8 cellular contexts compared by ENCODE assay signal in genomic region chr6:82246802-82247633, GRCh38. TPM values are rescaled to one million over a fixed set of nuclear protein-coding genes. Genes with fewer than 3 reads are reported as not detected.
A peak's percentile ranks its signal among the peaks of the same experiment; 100 is the strongest.
DNase-seq lines count a peak whose midpoint lies in the region; ATAC-seq and TF ChIP-seq lines count a peak whose summit lies in the region.

No MANE protein-coding gene starts in this region.

- H3K18ac ChIP-seq in IMR-90 (ENCODE audit: low read depth, low read length) = peak overlapping the region; percentile 50

- H3K4me2 ChIP-seq in IMR-90 (ENCODE audit: low read depth, low read length) (peak overlapping the region; percentile 88), SU-DHL-6 (ENCODE audit: low read depth, low read length, poor library complexity, severe bottlenecking) (peak overlapping the region; percentile 93)

- H4K20me1 ChIP-seq in IMR-90 (ENCODE audit: insufficient read depth, low read length) (peaks cover 4% of the 10 kb centered on the region; the same call in 1 of the 2 replicates), SU-DHL-6 (ENCODE audit: low read depth, low read length) (no peaks in the 10 kb centered on the region)

- peak overlapping the region; percentile 72 for H3K23ac ChIP-seq in IMR-90 (ENCODE audit: low read depth, low read length)

- TF ChIP-seq POLR2A in IMR-90 (IDR thresholded peaks at IDR 0.05; ENCODE audit: low read depth, low read length) (no peak; the same call in 1 of the 2 replicates), lower leg skin (IDR thresholded peaks at IDR 0.05) (no peak)

- peaks cover 33% of the 10 kb centered on the region for H3K4me1 Mint-ChIP-seq in activated CD8-positive, alpha-beta memory T cell treated with anti-CD3 and anti-CD28 coated beads, Interleukin-2, amount 10 ng/mL, durations not matched to agents 7 days and 5 days

- peak overlapping the region; percentile 94 for H3K56ac ChIP-seq in IMR-90 (ENCODE audit: extremely low read depth, insufficient read depth, low read length)

- no peak for DNase-seq in activated CD8-positive, alpha-beta memory T cell treated with anti-CD3 and anti-CD28 coated beads, Interleukin-2, amount 10 ng/mL, durations not matched to agents 7 days and 5 days
- DNase-seq in activated CD8-positive, alpha-beta memory T cell treated with anti-CD3 and anti-CD28 coated beads for 24 hours = no peak
- DNase-seq in IMR-90 = peak; percentile 30
- peak; percentile 84 for DNase-seq in ecto neural progenitor cell (ENCODE audit: low spot score)
- peak; percentile 44 to 89 for DNase-seq in lower leg skin (ENCODE audit: low spot score in 2 of 2)

- peaks cover 19% of the 10 kb centered on the region for H3K36me3 Mint-ChIP-seq in activated CD8-positive, alpha-beta memory T cell treated with anti-CD3 and anti-CD28 coated beads, Interleukin-2, amount 10 ng/mL, durations not matched to agents 7 days and 5 days

- POLR2A ChIA-PET in IMR-90 (lab: Charles Lee; ENCODE audit: unreplicated experiment) = no interaction called here

- H4K91ac ChIP-seq in IMR-90 (ENCODE audit: insufficient read depth, low read depth, low read length) = peak overlapping the region; percentile 85

- peak overlapping the region; percentile 22; the same call in 1 of the 2 replicates for H2AK5ac ChIP-seq in IMR-90 (ENCODE audit: low read depth, low read length)

- H3K4me3 ChIP-seq in IMR-90 (ENCODE audit: insufficient read depth, low read depth, low read length) = peak overlapping the region; percentile 80
- H3K4me3 ChIP-seq in SU-DHL-6 (ENCODE audit: insufficient read depth, low read length, poor library complexity, severe bottlenecking) = peak overlapping the region; percentile 95
- peak overlapping the region; percentile 96 for H3K4me3 ChIP-seq in lower leg skin (ENCODE audit: low read depth, poor library complexity, severe bottlenecking)
- H3K4me3 ChIP-seq in subcutaneous abdominal adipose tissue (ENCODE audit: low read depth in 1 of 5, low read length in 5 of 5) = peak overlapping the region; percentile 77 to 88 (median 84)

- peak overlapping the region; percentile 90 for H3K27ac Mint-ChIP-seq in activated CD8-positive, alpha-beta memory T cell treated with anti-CD3 and anti-CD28 coated beads, Interleukin-2, amount 10 ng/mL, durations not matched to agents 7 days and 5 days

- peak overlapping the region; percentile 89 for H3K14ac ChIP-seq in IMR-90 (replicated peaks; ENCODE audit: low read depth, low read length)

- H3K36me3 ChIP-seq in IMR-90 (ENCODE audit: control insufficient read depth, insufficient read depth, low read length) = no peaks in the 10 kb centered on the region
- 0 out of 2 replicates have a peak, but pooled peaks cover 7% of the 10 kb centered on the region for H3K36me3 ChIP-seq in SU-DHL-6 (ENCODE audit: low read length)
- H3K36me3 ChIP-seq in subcutaneous abdominal adipose tissue (ENCODE audit: control insufficient read depth in 5 of 5, insufficient read depth in 5 of 5, low read length in 5 of 5) = no peaks in the 10 kb centered on the region

- no peaks in the 10 kb centered on the region for H3K9me3 ChIP-seq in IMR-90 (ENCODE audit: control insufficient read depth, insufficient read depth, low read length)
- H3K9me3 ChIP-seq in SU-DHL-6 (ENCODE audit: insufficient read depth, low read length) = no peaks in the 10 kb centered on the region
- H3K9me3 ChIP-seq in subcutaneous abdominal adipose tissue (ENCODE audit: control insufficient read depth in 5 of 5, low read length in 5 of 5) = no peaks in the 10 kb centered on the region

- CTCF ChIA-PET in activated CD8-positive, alpha-beta memory T cell treated with anti-CD3 and anti-CD28 coated beads, Interleukin-2, amount 10 ng/mL, durations not matched to agents 7 days and 5 days (lab: Charles Lee) = interaction anchor here (0.9 to 4.1 kb wide), 5 partner anchors 15 to 820 kb away, joined by 3 to 27 read pairs (median 3); partner anchors contain the start of genes DOP1A and UBE3D
- CTCF ChIA-PET in IMR-90 (lab: Yijun Ruan, JAX) = no interaction called here

- no peaks in the 10 kb centered on the region; the same call in 1 of the 2 replicates for H3F3A ChIP-seq in SU-DHL-6 (ENCODE audit: insufficient read depth)

- H3K79me1 ChIP-seq in IMR-90 (ENCODE audit: low read depth in 1 of 2, low read length in 2 of 2) = peaks cover 9 to 26% of the 10 kb centered on the region in 2 experiments; a peak in 3 of 4 replicates

- no peaks in the 10 kb centered on the region for H3K27me3 Mint-ChIP-seq in activated CD8-positive, alpha-beta memory T cell treated with anti-CD3 and anti-CD28 coated beads, Interleukin-2, amount 10 ng/mL, durations not matched to agents 7 days and 5 days

- peak overlapping the region; percentile 92 for H3K4ac ChIP-seq in IMR-90 (ENCODE audit: low read depth, low read length)

- ATAC-seq in activated CD8-positive, alpha-beta memory T cell treated with anti-CD3 and anti-CD28 coated beads, Interleukin-2, amount 10 ng/mL, durations not matched to agents 7 days and 5 days = peak; percentile 59
- peak; percentile 45 for ATAC-seq in GM21825 (IDR thresholded peaks at IDR 0.05; ENCODE audit: unreplicated experiment)
- peak; percentile 63 for ATAC-seq in IMR-90 (ENCODE audit: low read depth)

- peak overlapping the region; percentile 78 for H2BK120ac ChIP-seq in IMR-90 (ENCODE audit: low read depth, low read length)

- H2BK20ac ChIP-seq in IMR-90 (ENCODE audit: low read depth, low read length) = 0 out of 2 replicates have a peak overlapping the region, but pooled peaks have one; percentile 34

- peak overlapping the region; percentile 63 for H4K5ac ChIP-seq in IMR-90 (ENCODE audit: low read depth, low read length)

- peaks cover 7% of the 10 kb centered on the region for H3K9me1 ChIP-seq in IMR-90 (ENCODE audit: insufficient read depth, low read length)

- WGBS in IMR-90 (ENCODE audit: extremely low coverage in 2 of 2, insufficient read length in 1 of 2), 2 experiments = 0% methylated on average over 13 of the region's 42 CpGs; no CpG with 5 or more reads in 1 of the 2 experiments
- WGBS in lower leg skin, 2 donors = 1% methylated on average over 22 to 42 of the region's 42 CpGs

- peak overlapping the region; percentile 97 to 98 for H4K8ac ChIP-seq in IMR-90 (ENCODE audit: low read depth in 2 of 2, low read length in 2 of 2)

- H3K4me1 ChIP-seq in IMR-90 (ENCODE audit: control insufficient read depth, insufficient read depth, low read length) (peaks cover 10% of the 10 kb centered on the region), subcutaneous abdominal adipose tissue (ENCODE audit: control insufficient read depth in 5 of 5, insufficient read depth in 5 of 5, low read length in 5 of 5) (peaks cover 4 to 38% (median 28%) of the 10 kb centered on the region in 5 donors)

- H3K9me3 Mint-ChIP-seq in activated CD8-positive, alpha-beta memory T cell treated with anti-CD3 and anti-CD28 coated beads, Interleukin-2, amount 10 ng/mL, durations not matched to agents 7 days and 5 days (ENCODE audit: low read depth) = no peaks in the 10 kb centered on the region

- no peak for TF ChIP-seq RAD21 in IMR-90 (IDR thresholded peaks at IDR 0.05; ENCODE audit: low read length)

- dilution Hi-C loops in IMR-90 (cut with HindIII; ENCODE audit: low sequenced_read_pairs, unreplicated experiment) = no loop called here

- no peaks in the 10 kb centered on the region for H3K27me3 ChIP-seq in IMR-90 (ENCODE audit: control insufficient read depth, insufficient read depth, low read length)
- H3K27me3 ChIP-seq in SU-DHL-6 (ENCODE audit: low read length) = no peaks in the 10 kb centered on the region
- no peaks in the 10 kb centered on the region for H3K27me3 ChIP-seq in subcutaneous abdominal adipose tissue (ENCODE audit: control insufficient read depth in 5 of 5, insufficient read depth in 4 of 5, low read length in 5 of 5)

- intact Hi-C loops in IMR-90 (cut with micrococcal nuclease) (loop anchor here (5.0 to 10.0 kb wide), 2 partner anchors 710 to 968 kb away; no protein-coding TSS in a partner anchor), lower leg skin (cut with DNase I; ENCODE audit: low total_unique reads) (no loop called here)

- peak overlapping the region; percentile 91 for H3K27ac ChIP-seq in IMR-90 (ENCODE audit: insufficient read depth, low read length)
- peak overlapping the region; percentile 56 for H3K27ac ChIP-seq in SU-DHL-6 (ENCODE audit: low read depth, low read length)
- peak overlapping the region; percentile 94 for H3K27ac ChIP-seq in subcutaneous abdominal adipose tissue (ENCODE audit: low read depth, low read length)

- no TSS peak for BruUV-seq in IMR-90 (replicated peaks; lab: Mats Ljungman, UMichigan)

- H2AFZ ChIP-seq in IMR-90 (replicated peaks; ENCODE audit: low read length, poor library complexity) (peak overlapping the region; percentile 99), SU-DHL-6 (ENCODE audit: low read depth, low read length, severe bottlenecking) (peak overlapping the region; percentile 97)

- in situ Hi-C loops in IMR-90 (cut with MboI; ENCODE audit: low sequenced_read_pairs) = loop anchor here (10.0 kb wide), 1 partner anchor 948 kb away; the partner anchor contains the start of genes PGM3 and RWDD2A

- TF ChIP-seq CTCF in IMR-90 (conservative IDR thresholded peaks at IDR 0.05; ENCODE audit: low read depth, low read length) = no peak
- TF ChIP-seq CTCF in SU-DHL-6 (IDR thresholded peaks at IDR 0.05; ENCODE audit: insufficient read depth, low read length, poor library complexity, severe bottlenecking) = no peak
- no peak for TF ChIP-seq CTCF in lower leg skin (IDR thresholded peaks at IDR 0.05)

- peaks cover 53% of the 10 kb centered on the region for H3K79me2 ChIP-seq in SU-DHL-6 (ENCODE audit: insufficient read depth, low read length)

- H3K9me2 ChIP-seq in SU-DHL-6 (replicated peaks; ENCODE audit: insufficient read depth, low read length) = no peaks in the 10 kb centered on the region

- H2AK9ac ChIP-seq in IMR-90 (replicated peaks; ENCODE audit: low read depth, low read length, poor library complexity) = peak overlapping the region; percentile 67

- H3K9ac ChIP-seq in IMR-90 (ENCODE audit: low read depth, low read length) (peak overlapping the region; percentile 89), SU-DHL-6 (ENCODE audit: low read length) (peak overlapping the region; percentile 92), subcutaneous abdominal adipose tissue (ENCODE audit: low read length in 5 of 5) (peak overlapping the region; percentile 90 to 97 (median 92))

- no peak overlapping the region for H2BK15ac ChIP-seq in IMR-90 (ENCODE audit: low read depth, low read length)

- peak overlapping the region; percentile 89 for H3K4me3 Mint-ChIP-seq in activated CD8-positive, alpha-beta memory T cell treated with anti-CD3 and anti-CD28 coated beads, Interleukin-2, amount 10 ng/mL, durations not matched to agents 7 days and 5 days

- H2BK5ac ChIP-seq in IMR-90 (ENCODE audit: low read depth, low read length, poor library complexity, severe bottlenecking) = peak overlapping the region; percentile 82

TF ChIP-seq in IMR-90, 13 proteins besides CTCF, POLR2A, EP300 and RAD21 (continues in another document):
- TF ChIP-seq CHD1 (IDR thresholded peaks at IDR 0.05; ENCODE audit: low read depth, low read length) = no peak

RNA-seq across cellular contexts. Expression of gene IBTK, which starts 0.5 kb away (rescaled TPM):
- total RNA-seq in activated CD8-positive, alpha-beta memory T cell treated with anti-CD3 and anti-CD28 coated beads, Interleukin-2, amount 10 ng/mL, durations not matched to agents 7 days and 5 days = 10 to 100 TPM; 25.8 to 34.2 TPM
- total RNA-seq in IMR-90 (2012; rRNA removed) (45.0 and 60.5 TPM in 2 replicates), lower leg skin (10 to 100 TPM; 10.7 to 15.3 (median 12.6) TPM)
- polyA plus RNA-seq in IMR-90 (2012; rRNA removed) = 6.8 and 9.7 TPM in 2 replicates
- 1.1 and 1.4 TPM in 2 replicates for polyA plus RNA-seq in IMR-90 (2012; cell fraction: cytosol; rRNA removed)
- polyA plus RNA-seq in IMR-90 (2012; cell fraction: nucleus; rRNA removed; ENCODE audit: low replicate concordance) = 1.3 and 9.5 TPM in 2 replicates

Comparison
In these comparisons a context has a peak if more than half of its experiments do, and no peak if none do; other contexts are left out.
1. DNase-seq: peak in IMR-90 (single experiment), ecto neural progenitor cell (single experiment) and lower leg skin (2 of 2); none in activated CD8-positive, alpha-beta memory T cell treated with anti-CD3 and anti-CD28 coated beads, Interleukin-2, amount 10 ng/mL, durations not matched to agents 7 days and 5 days (single experiment) and activated CD8-positive, alpha-beta memory T cell treated with anti-CD3 and anti-CD28 coated beads for 24 hours (single experiment).
2. Peak in every context shown above with its lines, with median percentiles within 50 percentile points of each other: ATAC-seq, H3K27ac ChIP-seq, H3K4me3 ChIP-seq and H3K9ac ChIP-seq.